9 cellular contexts compared by ENCODE assay signal in the genomic region with DNA sequence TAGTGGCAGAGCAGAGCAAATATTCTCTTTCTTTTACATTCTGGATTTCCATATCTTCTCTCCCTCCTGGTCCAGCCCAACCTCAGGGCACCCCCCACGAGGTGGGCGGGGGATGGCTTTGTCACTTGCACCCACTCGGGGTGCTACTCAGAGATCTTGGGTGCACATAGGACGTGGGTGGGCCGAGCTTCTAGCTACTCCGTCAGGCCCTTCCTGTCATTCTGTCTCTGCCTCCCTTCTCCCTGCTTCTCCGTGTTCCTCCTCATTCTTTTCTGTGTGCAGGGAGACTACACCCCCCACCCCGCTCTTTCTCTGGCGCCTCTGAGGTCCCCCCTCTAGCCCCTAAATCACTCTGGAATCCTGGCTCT. TPM values are rescaled to one million over a fixed set of nuclear protein-coding genes. Genes with fewer than 3 reads are reported as not detected.
DNase-seq lines count a peak whose midpoint lies in the region; ATAC-seq and TF ChIP-seq lines count a peak whose summit lies in the region.
"Had no signal": no experiment of that assay in that cellular context is flagged by ENCODE, and none has a peak within 500 bp of the region (broad histone marks: within the 10 kb centered on the region; RNA-seq: fewer than 3 reads in every experiment).

No MANE protein-coding gene starts in this region.

- H3K27ac Mint-ChIP-seq in T-helper 17 cell, result no peak overlapping the region
- H3K27ac Mint-ChIP-seq in activated naive CD4-positive, alpha-beta T cell treated with anti-CD3 and anti-CD28 coated beads, Interleukin-2, amount 50 U/mL, for 72 hours, result peak overlapping the region in 1 of 2 donors; percentile 77

- peaks cover 10% of the 10 kb centered on the region for H3K4me1 Mint-ChIP-seq in T-helper 17 cell

- in situ Hi-C loops in gastrocnemius medialis (cut with MboI; ENCODE audit: low sequenced_read_pairs in 4 of 4) (no loop called here), GM13976 (cut with MboI; ENCODE audit: low sequenced_read_pairs, unreplicated experiment) (no loop called here)

- peaks cover 13% of the 10 kb centered on the region for H3K27me3 Mint-ChIP-seq in T-helper 17 cell

- TF ChIP-seq CTCF in GM12864 (IDR thresholded peaks at IDR 0.05; ENCODE audit: low read depth, low read length, missing control alignments) (no peak), SU-DHL-6 (IDR thresholded peaks at IDR 0.05; ENCODE audit: insufficient read depth, low read length, poor library complexity, severe bottlenecking) (no peak), foreskin keratinocyte (conservative IDR thresholded peaks at IDR 0.05) (no peak), gastrocnemius medialis (IDR thresholded peaks at IDR 0.05 in 4 of 5, conservative IDR thresholded peaks at IDR 0.05 in 1 of 5) (no peak), GM13976 (IDR thresholded peaks at IDR 0.05; ENCODE audit: borderline replicate concordance, control extremely low read depth, extremely low read depth, insufficient read depth, missing control alignments) (no peak)

- DNase-seq in GM12864 (ENCODE audit: low read depth) (no peak), foreskin keratinocyte (no peak), gastrocnemius medialis (no peak), GM13976 (ENCODE audit: low spot score) (no peak), T-helper 17 cell (no peak)
- DNase-seq in activated naive CD4-positive, alpha-beta T cell treated with anti-CD3 and anti-CD28 coated beads, Interleukin-2, amount 50 U/mL, for 72 hours (ENCODE audit: low spot score in 2 of 2), result no peak
- DNase-seq in activated naive CD4-positive, alpha-beta T cell (lab: John Stamatoyannopoulos, UW), result no peak
- DNase-seq: NCI-H510A had no signal

- peak overlapping the region; percentile 23 for H3K4me3 ChIP-seq in GM12864 (ENCODE audit: low read depth, low read length)
- peak overlapping the region; percentile 40 for H3K4me3 ChIP-seq in SU-DHL-6 (ENCODE audit: insufficient read depth, low read length, poor library complexity, severe bottlenecking)
- peak overlapping the region; percentile 31 to 36 (median 32) for H3K4me3 ChIP-seq in gastrocnemius medialis

- no peak overlapping the region for H3K4me3 Mint-ChIP-seq in T-helper 17 cell

- H3K4me2 ChIP-seq in SU-DHL-6 (ENCODE audit: low read depth, low read length, poor library complexity, severe bottlenecking), result peak overlapping the region; percentile 87

- H3K27ac ChIP-seq in SU-DHL-6 (ENCODE audit: low read depth, low read length) (peak overlapping the region; percentile 99), foreskin keratinocyte (peak overlapping the region; percentile 86), gastrocnemius medialis (peak overlapping the region; percentile 84 to 88 (median 86))

- ATAC-seq in foreskin keratinocyte, result no peak
- ATAC-seq in gastrocnemius medialis, result no peak
- no peak for ATAC-seq in T-helper 17 cell
- ATAC-seq in activated naive CD4-positive, alpha-beta T cell treated with anti-CD3 and anti-CD28 coated beads, Interleukin-2, amount 50 U/mL, for 72 hours, result no peak

- peaks cover 17% of the 10 kb centered on the region; the same call in 1 of the 2 replicates for H3K79me2 ChIP-seq in SU-DHL-6 (ENCODE audit: insufficient read depth, low read length)

- peaks cover 2% of the 10 kb centered on the region for H3K36me3 Mint-ChIP-seq in T-helper 17 cell (ENCODE audit: low read depth)
- peaks cover 0 to 6% of the 10 kb centered on the region in 2 donors for H3K36me3 Mint-ChIP-seq in activated naive CD4-positive, alpha-beta T cell treated with anti-CD3 and anti-CD28 coated beads, Interleukin-2, amount 50 U/mL, for 72 hours

- H4K20me1 ChIP-seq in SU-DHL-6 (ENCODE audit: low read depth, low read length), result no peaks in the 10 kb centered on the region

- H2AFZ ChIP-seq in SU-DHL-6 (ENCODE audit: low read depth, low read length, severe bottlenecking), result no peak overlapping the region

- H3K27me3 ChIP-seq in SU-DHL-6 (ENCODE audit: low read length) (no peaks in the 10 kb centered on the region), foreskin keratinocyte (no peaks in the 10 kb centered on the region), gastrocnemius medialis (no peaks in the 10 kb centered on the region)

- TF ChIP-seq POLR2A in gastrocnemius medialis (IDR thresholded peaks at IDR 0.05), result no peak

- H3K9me3 Mint-ChIP-seq in activated naive CD4-positive, alpha-beta T cell treated with anti-CD3 and anti-CD28 coated beads, Interleukin-2, amount 50 U/mL, for 72 hours, result no peaks in the 10 kb centered on the region

- no peaks in the 10 kb centered on the region for H3K9me2 ChIP-seq in SU-DHL-6 (replicated peaks; ENCODE audit: insufficient read depth, low read length)

- peaks cover 98% of the 10 kb centered on the region for H3F3A ChIP-seq in SU-DHL-6 (ENCODE audit: insufficient read depth)

- intact Hi-C loops in gastrocnemius medialis (cut with DNase I; ENCODE audit: low total_unique reads), result loop anchor here (2.0 kb wide), 1 partner anchor 16 kb away; no protein-coding TSS in a partner anchor

- H3K4me1 ChIP-seq in foreskin keratinocyte (peaks cover 17% of the 10 kb centered on the region), gastrocnemius medialis (peaks cover 46 to 58% of the 10 kb centered on the region in 2 donors)

- H3K9me3 ChIP-seq in SU-DHL-6 (ENCODE audit: insufficient read depth, low read length) (no peaks in the 10 kb centered on the region), gastrocnemius medialis (no peaks in the 10 kb centered on the region), T-helper 17 cell (ENCODE audit: control insufficient read depth, low read length, poor library complexity, severe bottlenecking) (no peaks in the 10 kb centered on the region)

- H3K9ac ChIP-seq in SU-DHL-6 (ENCODE audit: low read length), result peak overlapping the region; percentile 84

- H3K36me3 ChIP-seq in SU-DHL-6 (ENCODE audit: low read length) (no peaks in the 10 kb centered on the region; the same call in 1 of the 2 replicates), gastrocnemius medialis (peaks cover 0 to 11% of the 10 kb centered on the region in 2 donors)

RNA-seq across cellular contexts. Expression of gene PCDHGC5, which starts 19.5 kb away (rescaled TPM):
- total RNA-seq in foreskin keratinocyte (0.42 and 1.5 TPM in 2 replicates), gastrocnemius medialis (1 to 10 TPM in 1 of 4 donors, under 1 TPM in 2, not detected in 1; 0.16 to 1.5 (median 0.36) TPM), T-helper 17 cell (not detected)
- polyA plus RNA-seq in foreskin keratinocyte, result 0.18 and 0.24 TPM in 2 replicates
- not detected for total RNA-seq in activated naive CD4-positive, alpha-beta T cell treated with anti-CD3 and anti-CD28 coated beads, Interleukin-2, amount 50 U/mL, for 72 hours

RNA-seq across cellular contexts. Expression of gene PCDHGC4, which starts 23.6 kb away (rescaled TPM):
- total RNA-seq in foreskin keratinocyte, result 0.28 and 0.54 TPM in 2 replicates
- 0.02 and 0.04 TPM in 2 replicates for polyA plus RNA-seq in foreskin keratinocyte
- 10 to 100 TPM in 1 of 4 donors, 1 to 10 TPM in 1, under 1 TPM in 1, not detected in 1; 0.31 to 20.4 (median 1.7) TPM for total RNA-seq in gastrocnemius medialis
- total RNA-seq in T-helper 17 cell, result not detected
- total RNA-seq in activated naive CD4-positive, alpha-beta T cell treated with anti-CD3 and anti-CD28 coated beads, Interleukin-2, amount 50 U/mL, for 72 hours, result not detected

RNA-seq across cellular contexts. Expression of gene PCDHGC3, which starts 32.7 kb away (rescaled TPM):
- total RNA-seq in foreskin keratinocyte (25.0 and 36.1 TPM in 2 replicates), gastrocnemius medialis (10 to 100 TPM; 11.8 to 14.5 (median 13.8) TPM), T-helper 17 cell (not detected)
- polyA plus RNA-seq in foreskin keratinocyte, result 22.7 and 34.5 TPM in 2 replicates
- total RNA-seq in activated naive CD4-positive, alpha-beta T cell treated with anti-CD3 and anti-CD28 coated beads, Interleukin-2, amount 50 U/mL, for 72 hours, result under 1 TPM in 1 of 2 donors, not detected in 1; 0.19 TPM

Comparison
In these comparisons a context has a peak if more than half of its experiments do, and no peak if none do; other contexts are left out.
1. RNA of gene PCDHGC3, which starts 32.7 kb away (total RNA-seq): 25.0 to 36.1 TPM in foreskin keratinocyte and 11.8 to 14.5 TPM in gastrocnemius medialis; 0.19 TPM in activated naive CD4-positive, alpha-beta T cell treated with anti-CD3 and anti-CD28 coated beads, Interleukin-2, amount 50 U/mL, for 72 hours and not detected in T-helper 17 cell; every median in the first group is over 10 times any median in the second.
2. Peak in every context shown above with its lines, with median percentiles within 50 percentile points of each other: H3K4me3 ChIP-seq and H3K27ac ChIP-seq.